1 cellular context compared by ENCODE assay signal in the genomic region with DNA sequence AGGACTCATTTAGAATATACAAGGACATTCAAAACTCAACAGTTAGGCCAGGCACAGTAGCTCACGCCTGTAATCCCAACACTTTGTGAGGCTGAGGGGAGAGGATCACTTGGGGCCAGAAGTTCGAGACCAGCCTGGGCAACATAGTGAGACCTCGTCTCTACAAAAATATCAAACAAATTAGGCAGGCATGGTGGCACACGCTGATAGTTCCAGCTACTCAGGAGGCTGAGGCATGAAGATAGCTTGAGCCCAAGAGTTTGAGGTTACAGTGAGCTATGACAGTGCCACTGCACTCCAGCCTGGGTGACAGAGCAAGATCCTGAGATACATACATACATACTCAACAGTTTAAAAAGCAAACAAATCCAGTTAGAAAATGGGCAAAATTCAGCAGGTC.
TF ChIP-seq lines count a peak whose summit lies in the region.

No MANE protein-coding gene starts in this region.

TF ChIP-seq in HepG2, 621 proteins besides CTCF, POLR2A, EP300 and RAD21:
- TF ChIP-seq TBL1XR1 (IDR thresholded peaks at IDR 0.05; ENCODE audit: borderline replicate concordance, low read length, partially characterized antibody) (no peak), ZNF83 (CRISPR knock-in tag; IDR thresholded peaks at IDR 0.05; ENCODE audit: borderline replicate concordance) (no peak), ZMYM3 (CRISPR knock-in tag; IDR thresholded peaks at IDR 0.05) (0 out of 2 replicates have a peak, but pooled peaks have one; percentile 21), RBFOX2 (IDR thresholded peaks at IDR 0.05; ENCODE audit: low read depth, low read length) (no peak), HMG20B (CRISPR knock-in tag; conservative IDR thresholded peaks at IDR 0.05) (no peak)
- TF ChIP-seq, protein P1, sequence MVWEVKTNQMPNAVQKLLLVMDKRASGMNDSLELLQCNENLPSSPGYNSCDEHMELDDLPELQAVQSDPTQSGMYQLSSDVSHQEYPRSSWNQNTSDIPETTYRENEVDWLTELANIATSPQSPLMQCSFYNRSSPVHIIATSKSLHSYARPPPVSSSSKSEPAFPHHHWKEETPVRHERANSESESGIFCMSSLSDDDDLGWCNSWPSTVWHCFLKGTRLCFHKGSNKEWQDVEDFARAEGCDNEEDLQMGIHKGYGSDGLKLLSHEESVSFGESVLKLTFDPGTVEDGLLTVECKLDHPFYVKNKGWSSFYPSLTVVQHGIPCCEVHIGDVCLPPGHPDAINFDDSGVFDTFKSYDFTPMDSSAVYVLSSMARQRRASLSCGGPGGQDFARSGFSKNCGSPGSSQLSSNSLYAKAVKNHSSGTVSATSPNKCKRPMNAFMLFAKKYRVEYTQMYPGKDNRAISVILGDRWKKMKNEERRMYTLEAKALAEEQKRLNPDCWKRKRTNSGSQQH (CRISPR knock-in tag; IDR thresholded peaks at IDR 0.05; ENCODE audit: low read depth): no peak
- TF ChIP-seq, protein P2, sequence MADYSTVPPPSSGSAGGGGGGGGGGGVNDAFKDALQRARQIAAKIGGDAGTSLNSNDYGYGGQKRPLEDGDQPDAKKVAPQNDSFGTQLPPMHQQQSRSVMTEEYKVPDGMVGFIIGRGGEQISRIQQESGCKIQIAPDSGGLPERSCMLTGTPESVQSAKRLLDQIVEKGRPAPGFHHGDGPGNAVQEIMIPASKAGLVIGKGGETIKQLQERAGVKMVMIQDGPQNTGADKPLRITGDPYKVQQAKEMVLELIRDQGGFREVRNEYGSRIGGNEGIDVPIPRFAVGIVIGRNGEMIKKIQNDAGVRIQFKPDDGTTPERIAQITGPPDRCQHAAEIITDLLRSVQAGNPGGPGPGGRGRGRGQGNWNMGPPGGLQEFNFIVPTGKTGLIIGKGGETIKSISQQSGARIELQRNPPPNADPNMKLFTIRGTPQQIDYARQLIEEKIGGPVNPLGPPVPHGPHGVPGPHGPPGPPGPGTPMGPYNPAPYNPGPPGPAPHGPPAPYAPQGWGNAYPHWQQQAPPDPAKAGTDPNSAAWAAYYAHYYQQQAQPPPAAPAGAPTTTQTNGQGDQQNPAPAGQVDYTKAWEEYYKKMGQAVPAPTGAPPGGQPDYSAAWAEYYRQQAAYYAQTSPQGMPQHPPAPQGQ (CRISPR knock-in tag; IDR thresholded peaks at IDR 0.05; ENCODE audit: borderline replicate concordance): no peak
